ENCODE assay signal across 1 cellular context in the genomic region with DNA sequence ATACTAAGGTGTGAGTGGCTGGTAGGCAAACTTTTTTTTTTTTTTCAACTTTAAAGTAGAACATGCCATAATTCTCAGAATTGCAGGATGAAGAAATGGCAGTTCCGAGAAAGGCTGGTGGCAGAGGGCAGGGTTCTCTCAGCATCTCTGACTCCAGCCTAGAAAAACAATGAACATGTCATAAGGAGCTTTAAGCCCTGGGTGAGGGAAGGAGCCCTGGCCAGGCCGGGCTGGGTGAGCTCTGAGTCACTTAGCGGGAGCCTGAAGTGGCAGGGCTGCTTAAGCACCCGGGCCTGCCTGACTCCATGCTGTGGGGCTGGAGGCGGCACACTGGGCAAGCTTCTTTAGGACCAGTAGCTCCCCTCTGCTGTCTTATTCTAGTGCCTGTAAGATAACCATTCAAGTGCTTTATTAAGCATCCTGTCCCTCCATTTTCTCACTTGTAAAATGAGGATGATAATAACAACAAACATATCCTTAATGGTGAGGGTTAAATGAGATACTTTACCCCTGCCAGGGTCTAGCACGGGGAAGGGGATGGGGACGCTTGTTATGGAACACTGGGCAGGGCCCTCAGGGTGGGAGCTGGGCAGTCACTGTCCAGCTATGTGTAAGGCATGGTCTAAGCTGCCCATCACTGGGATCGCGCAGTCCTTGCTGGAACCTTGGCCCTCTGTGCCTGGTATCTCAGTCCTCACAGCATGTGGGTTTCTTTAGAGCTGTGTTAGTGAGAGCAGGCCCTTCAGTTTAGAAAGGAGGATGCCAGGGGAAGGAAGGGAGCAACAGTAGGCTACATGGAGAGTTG.
TF ChIP-seq lines count a peak whose summit lies in the region.

No MANE protein-coding gene starts in this region.

TF ChIP-seq in HEK293, 187 proteins besides CTCF, POLR2A, EP300 and RAD21 (continued from another document):
- TF ChIP-seq, protein P1, sequence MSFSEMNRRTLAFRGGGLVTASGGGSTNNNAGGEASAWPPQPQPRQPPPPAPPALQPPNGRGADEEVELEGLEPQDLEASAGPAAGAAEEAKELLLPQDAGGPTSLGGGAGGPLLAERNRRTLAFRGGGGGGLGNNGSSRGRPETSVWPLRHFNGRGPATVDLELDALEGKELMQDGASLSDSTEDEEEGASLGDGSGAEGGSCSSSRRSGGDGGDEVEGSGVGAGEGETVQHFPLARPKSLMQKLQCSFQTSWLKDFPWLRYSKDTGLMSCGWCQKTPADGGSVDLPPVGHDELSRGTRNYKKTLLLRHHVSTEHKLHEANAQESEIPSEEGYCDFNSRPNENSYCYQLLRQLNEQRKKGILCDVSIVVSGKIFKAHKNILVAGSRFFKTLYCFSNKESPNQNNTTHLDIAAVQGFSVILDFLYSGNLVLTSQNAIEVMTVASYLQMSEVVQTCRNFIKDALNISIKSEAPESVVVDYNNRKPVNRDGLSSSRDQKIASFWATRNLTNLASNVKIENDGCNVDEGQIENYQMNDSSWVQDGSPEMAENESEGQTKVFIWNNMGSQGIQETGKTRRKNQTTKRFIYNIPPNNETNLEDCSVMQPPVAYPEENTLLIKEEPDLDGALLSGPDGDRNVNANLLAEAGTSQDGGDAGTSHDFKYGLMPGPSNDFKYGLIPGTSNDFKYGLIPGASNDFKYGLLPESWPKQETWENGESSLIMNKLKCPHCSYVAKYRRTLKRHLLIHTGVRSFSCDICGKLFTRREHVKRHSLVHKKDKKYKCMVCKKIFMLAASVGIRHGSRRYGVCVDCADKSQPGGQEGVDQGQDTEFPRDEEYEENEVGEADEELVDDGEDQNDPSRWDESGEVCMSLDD (tag by site-specific recombination; IDR thresholded peaks at IDR 0.05): no peak
- TF ChIP-seq, protein P2, sequence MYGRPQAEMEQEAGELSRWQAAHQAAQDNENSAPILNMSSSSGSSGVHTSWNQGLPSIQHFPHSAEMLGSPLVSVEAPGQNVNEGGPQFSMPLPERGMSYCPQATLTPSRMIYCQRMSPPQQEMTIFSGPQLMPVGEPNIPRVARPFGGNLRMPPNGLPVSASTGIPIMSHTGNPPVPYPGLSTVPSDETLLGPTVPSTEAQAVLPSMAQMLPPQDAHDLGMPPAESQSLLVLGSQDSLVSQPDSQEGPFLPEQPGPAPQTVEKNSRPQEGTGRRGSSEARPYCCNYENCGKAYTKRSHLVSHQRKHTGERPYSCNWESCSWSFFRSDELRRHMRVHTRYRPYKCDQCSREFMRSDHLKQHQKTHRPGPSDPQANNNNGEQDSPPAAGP (tag by site-specific recombination; IDR thresholded peaks at IDR 0.05): no peak
- TF ChIP-seq ZNF664 (tag by site-specific recombination; IDR thresholded peaks at IDR 0.05): peak; percentile 85; the same call in 1 of the 2 replicates
- no peak for TF ChIP-seq KLF9 (tag by site-specific recombination; IDR thresholded peaks at IDR 0.05; ENCODE audit: low read depth)
- TF ChIP-seq MEIS1 (CRISPR knock-in tag; IDR thresholded peaks at IDR 0.05; ENCODE audit: borderline replicate concordance): no peak
- TF ChIP-seq OSR2 (tag by site-specific recombination; IDR thresholded peaks at IDR 0.05): peak; percentile 58; the same call in 1 of the 2 replicates
- no peak for TF ChIP-seq ZNF610 (tag by site-specific recombination; IDR thresholded peaks at IDR 0.05; ENCODE audit: borderline replicate concordance)
- TF ChIP-seq SCRT2 (tag by site-specific recombination; IDR thresholded peaks at IDR 0.05): no peak
- no peak for TF ChIP-seq ZNF354C (tag by site-specific recombination; IDR thresholded peaks at IDR 0.05; ENCODE audit: borderline replicate concordance, low read depth)
- no peak for TF ChIP-seq ZNF23 (tag by site-specific recombination; IDR thresholded peaks at IDR 0.05; ENCODE audit: borderline replicate concordance)
- TF ChIP-seq ZNF223 (tag by site-specific recombination; IDR thresholded peaks at IDR 0.05): no peak
- TF ChIP-seq SALL2 (tag by site-specific recombination; IDR thresholded peaks at IDR 0.05; ENCODE audit: borderline replicate concordance): no peak
- TF ChIP-seq, protein P3, sequence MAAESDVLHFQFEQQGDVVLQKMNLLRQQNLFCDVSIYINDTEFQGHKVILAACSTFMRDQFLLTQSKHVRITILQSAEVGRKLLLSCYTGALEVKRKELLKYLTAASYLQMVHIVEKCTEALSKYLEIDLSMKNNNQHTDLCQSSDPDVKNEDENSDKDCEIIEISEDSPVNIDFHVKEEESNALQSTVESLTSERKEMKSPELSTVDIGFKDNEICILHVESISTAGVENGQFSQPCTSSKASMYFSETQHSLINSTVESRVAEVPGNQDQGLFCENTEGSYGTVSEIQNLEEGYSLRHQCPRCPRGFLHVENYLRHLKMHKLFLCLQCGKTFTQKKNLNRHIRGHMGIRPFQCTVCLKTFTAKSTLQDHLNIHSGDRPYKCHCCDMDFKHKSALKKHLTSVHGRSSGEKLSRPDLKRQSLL (tag by site-specific recombination; IDR thresholded peaks at IDR 0.05): no peak
- TF ChIP-seq ZNF600 (tag by site-specific recombination; IDR thresholded peaks at IDR 0.05): peak; percentile 77
- no peak for TF ChIP-seq ZNF777 (tag by site-specific recombination; IDR thresholded peaks at IDR 0.05; ENCODE audit: borderline replicate concordance)
- TF ChIP-seq ZIC2 (tag by site-specific recombination; IDR thresholded peaks at IDR 0.05): peak; percentile 63
- TF ChIP-seq ZNF140 (tag by site-specific recombination; IDR thresholded peaks at IDR 0.05): no peak
- TF ChIP-seq GLIS1 (tag by site-specific recombination; IDR thresholded peaks at IDR 0.05): no peak
- TF ChIP-seq ZNF544 (tag by site-specific recombination; IDR thresholded peaks at IDR 0.05): no peak
- peak; percentile 41; the same call in 1 of the 2 replicates for TF ChIP-seq ZNF629 (tag by site-specific recombination; IDR thresholded peaks at IDR 0.05)
